In the genomic region with DNA sequence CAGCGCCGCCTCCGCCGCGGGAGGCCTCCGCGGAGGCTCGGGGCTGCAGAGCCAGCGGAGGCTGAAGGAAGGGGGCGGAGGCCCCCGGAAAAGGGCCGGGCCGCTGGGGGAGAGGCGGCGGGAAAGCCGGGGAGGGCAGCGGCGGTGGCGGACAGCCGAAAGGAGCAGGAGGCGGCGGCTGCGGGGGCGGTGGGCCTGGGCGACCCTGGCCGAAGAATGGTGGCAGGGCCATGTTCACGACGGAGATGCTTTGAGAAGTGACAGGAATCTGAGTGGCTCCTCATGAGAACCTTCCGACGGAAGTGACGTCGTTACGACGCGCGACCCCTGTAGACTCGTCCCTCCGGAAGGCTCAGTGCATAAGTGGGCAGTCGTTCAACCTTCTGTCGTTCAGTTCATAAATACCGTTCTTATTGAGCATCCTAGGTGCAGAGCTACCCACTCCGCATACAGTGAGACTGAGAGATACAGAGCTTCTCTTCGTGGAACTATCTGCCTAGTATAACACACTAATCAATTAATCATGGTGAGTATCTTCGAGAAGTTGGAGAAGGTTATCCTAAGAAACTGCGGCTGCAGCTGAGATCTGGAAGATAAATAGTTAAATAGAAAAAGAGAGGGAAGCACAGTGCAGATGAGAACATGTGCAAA, we compare ENCODE assay signal across 1 cellular context.
TF ChIP-seq lines count a peak whose summit lies in the region.

A gene with protein sequence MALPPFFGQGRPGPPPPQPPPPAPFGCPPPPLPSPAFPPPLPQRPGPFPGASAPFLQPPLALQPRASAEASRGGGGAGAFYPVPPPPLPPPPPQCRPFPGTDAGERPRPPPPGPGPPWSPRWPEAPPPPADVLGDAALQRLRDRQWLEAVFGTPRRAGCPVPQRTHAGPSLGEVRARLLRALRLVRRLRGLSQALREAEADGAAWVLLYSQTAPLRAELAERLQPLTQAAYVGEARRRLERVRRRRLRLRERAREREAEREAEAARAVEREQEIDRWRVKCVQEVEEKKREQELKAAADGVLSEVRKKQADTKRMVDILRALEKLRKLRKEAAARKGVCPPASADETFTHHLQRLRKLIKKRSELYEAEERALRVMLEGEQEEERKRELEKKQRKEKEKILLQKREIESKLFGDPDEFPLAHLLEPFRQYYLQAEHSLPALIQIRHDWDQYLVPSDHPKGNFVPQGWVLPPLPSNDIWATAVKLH (minus strand): TSS at position 259 of the 651 bp plus-strand sequence. CDS start 27 bp downstream, at position 232.

TF ChIP-seq in HEK293, 187 proteins besides CTCF, POLR2A, EP300 and RAD21 (continued from another document and continues in another):
- TF ChIP-seq ZNF274 (IDR thresholded peaks at IDR 0.05; ENCODE audit: low read length), result no peak
- no peak for TF ChIP-seq ZNF274 (tag by site-specific recombination; IDR thresholded peaks at IDR 0.05; ENCODE audit: borderline replicate concordance)
- peak; percentile 78 for TF ChIP-seq KLF9 (tag by site-specific recombination; IDR thresholded peaks at IDR 0.05; ENCODE audit: low read depth)
- no peak for TF ChIP-seq ZNF112 (tag by site-specific recombination; IDR thresholded peaks at IDR 0.05)
- no peak for TF ChIP-seq ZNF311 (tag by site-specific recombination; IDR thresholded peaks at IDR 0.05; ENCODE audit: borderline replicate concordance)
- no peak for TF ChIP-seq ZNF580 (tag by site-specific recombination; IDR thresholded peaks at IDR 0.05)
- peak; percentile 57; the same call in 1 of the 2 replicates for TF ChIP-seq SP7 (tag by site-specific recombination; IDR thresholded peaks at IDR 0.05)
- TF ChIP-seq, protein P1, sequence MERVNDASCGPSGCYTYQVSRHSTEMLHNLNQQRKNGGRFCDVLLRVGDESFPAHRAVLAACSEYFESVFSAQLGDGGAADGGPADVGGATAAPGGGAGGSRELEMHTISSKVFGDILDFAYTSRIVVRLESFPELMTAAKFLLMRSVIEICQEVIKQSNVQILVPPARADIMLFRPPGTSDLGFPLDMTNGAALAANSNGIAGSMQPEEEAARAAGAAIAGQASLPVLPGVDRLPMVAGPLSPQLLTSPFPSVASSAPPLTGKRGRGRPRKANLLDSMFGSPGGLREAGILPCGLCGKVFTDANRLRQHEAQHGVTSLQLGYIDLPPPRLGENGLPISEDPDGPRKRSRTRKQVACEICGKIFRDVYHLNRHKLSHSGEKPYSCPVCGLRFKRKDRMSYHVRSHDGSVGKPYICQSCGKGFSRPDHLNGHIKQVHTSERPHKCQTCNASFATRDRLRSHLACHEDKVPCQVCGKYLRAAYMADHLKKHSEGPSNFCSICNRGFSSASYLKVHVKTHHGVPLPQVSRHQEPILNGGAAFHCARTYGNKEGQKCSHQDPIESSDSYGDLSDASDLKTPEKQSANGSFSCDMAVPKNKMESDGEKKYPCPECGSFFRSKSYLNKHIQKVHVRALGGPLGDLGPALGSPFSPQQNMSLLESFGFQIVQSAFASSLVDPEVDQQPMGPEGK (tag by site-specific recombination; IDR thresholded peaks at IDR 0.05), result peak; percentile 54; the same call in 1 of the 2 replicates
- TF ChIP-seq TSHZ1 (tag by site-specific recombination; IDR thresholded peaks at IDR 0.05; ENCODE audit: borderline replicate concordance), result 0 out of 2 replicates have a peak, but pooled peaks have one; percentile 16
- no peak for TF ChIP-seq SALL2 (tag by site-specific recombination; IDR thresholded peaks at IDR 0.05; ENCODE audit: borderline replicate concordance)
- no peak; the same call in 1 of the 2 replicates for TF ChIP-seq ZNF623 (tag by site-specific recombination; IDR thresholded peaks at IDR 0.05)
- peak; percentile 54 for TF ChIP-seq KLF17 (tag by site-specific recombination; IDR thresholded peaks at IDR 0.05)
- no peak for TF ChIP-seq ZNF571 (tag by site-specific recombination; IDR thresholded peaks at IDR 0.05)
- no peak for TF ChIP-seq ZNF670 (tag by site-specific recombination; IDR thresholded peaks at IDR 0.05; ENCODE audit: low read depth)
- TF ChIP-seq, protein P2, sequence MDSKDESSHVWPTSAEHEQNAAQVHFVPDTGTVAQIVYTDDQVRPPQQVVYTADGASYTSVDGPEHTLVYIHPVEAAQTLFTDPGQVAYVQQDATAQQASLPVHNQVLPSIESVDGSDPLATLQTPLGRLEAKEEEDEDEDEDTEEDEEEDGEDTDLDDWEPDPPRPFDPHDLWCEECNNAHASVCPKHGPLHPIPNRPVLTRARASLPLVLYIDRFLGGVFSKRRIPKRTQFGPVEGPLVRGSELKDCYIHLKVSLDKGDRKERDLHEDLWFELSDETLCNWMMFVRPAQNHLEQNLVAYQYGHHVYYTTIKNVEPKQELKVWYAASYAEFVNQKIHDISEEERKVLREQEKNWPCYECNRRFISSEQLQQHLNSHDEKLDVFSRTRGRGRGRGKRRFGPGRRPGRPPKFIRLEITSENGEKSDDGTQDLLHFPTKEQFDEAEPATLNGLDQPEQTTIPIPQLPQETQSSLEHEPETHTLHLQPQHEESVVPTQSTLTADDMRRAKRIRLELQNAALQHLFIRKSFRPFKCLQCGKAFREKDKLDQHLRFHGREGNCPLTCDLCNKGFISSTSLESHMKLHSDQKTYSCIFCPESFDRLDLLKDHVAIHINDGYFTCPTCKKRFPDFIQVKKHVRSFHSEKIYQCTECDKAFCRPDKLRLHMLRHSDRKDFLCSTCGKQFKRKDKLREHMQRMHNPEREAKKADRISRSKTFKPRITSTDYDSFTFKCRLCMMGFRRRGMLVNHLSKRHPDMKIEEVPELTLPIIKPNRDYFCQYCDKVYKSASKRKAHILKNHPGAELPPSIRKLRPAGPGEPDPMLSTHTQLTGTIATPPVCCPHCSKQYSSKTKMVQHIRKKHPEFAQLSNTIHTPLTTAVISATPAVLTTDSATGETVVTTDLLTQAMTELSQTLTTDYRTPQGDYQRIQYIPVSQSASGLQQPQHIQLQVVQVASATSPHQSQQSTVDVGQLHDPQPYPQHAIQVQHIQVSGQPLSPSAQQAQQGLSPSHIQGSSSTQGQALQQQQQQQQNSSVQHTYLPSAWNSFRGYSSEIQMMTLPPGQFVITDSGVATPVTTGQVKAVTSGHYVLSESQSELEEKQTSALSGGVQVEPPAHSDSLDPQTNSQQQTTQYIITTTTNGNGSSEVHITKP (tag by site-specific recombination; IDR thresholded peaks at IDR 0.05), result no peak
- TF ChIP-seq TCF7L2 (IDR thresholded peaks at IDR 0.05; ENCODE audit: borderline replicate concordance, low read depth, low read length), result no peak
- TF ChIP-seq, protein P3, sequence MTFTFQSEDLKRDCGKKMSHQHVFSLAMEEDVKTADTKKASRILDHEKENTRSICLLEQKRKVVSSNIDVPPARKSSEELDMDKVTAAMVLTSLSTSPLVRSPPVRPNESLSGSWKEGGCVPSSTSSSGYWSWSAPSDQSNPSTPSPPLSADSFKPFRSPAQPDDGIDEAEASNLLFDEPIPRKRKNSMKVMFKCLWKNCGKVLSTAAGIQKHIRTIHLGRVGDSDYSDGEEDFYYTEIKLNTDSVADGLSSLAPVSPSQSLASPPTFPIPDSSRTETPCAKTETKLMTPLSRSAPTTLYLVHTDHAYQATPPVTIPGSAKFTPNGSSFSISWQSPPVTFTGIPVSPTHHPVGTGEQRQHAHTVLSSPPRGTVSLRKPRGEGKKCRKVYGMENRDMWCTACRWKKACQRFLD (tag by site-specific recombination; IDR thresholded peaks at IDR 0.05), result no peak
- no peak for TF ChIP-seq ZFP37 (tag by site-specific recombination; IDR thresholded peaks at IDR 0.05)
- peak; percentile 76 for TF ChIP-seq SP2 (tag by site-specific recombination; IDR thresholded peaks at IDR 0.05)
- peak; percentile 41; the same call in 1 of the 2 replicates for TF ChIP-seq ZNF501 (tag by site-specific recombination; IDR thresholded peaks at IDR 0.05)
- TF ChIP-seq ZFHX2 (tag by site-specific recombination; conservative IDR thresholded peaks at IDR 0.05), result peak; percentile 84
- TF ChIP-seq ZNF76 (tag by site-specific recombination; IDR thresholded peaks at IDR 0.05; ENCODE audit: borderline replicate concordance, low read depth), result peak; percentile 46; the same call in 1 of the 2 replicates
- no peak for TF ChIP-seq ZNF175 (tag by site-specific recombination; IDR thresholded peaks at IDR 0.05)
- TF ChIP-seq, protein P4, sequence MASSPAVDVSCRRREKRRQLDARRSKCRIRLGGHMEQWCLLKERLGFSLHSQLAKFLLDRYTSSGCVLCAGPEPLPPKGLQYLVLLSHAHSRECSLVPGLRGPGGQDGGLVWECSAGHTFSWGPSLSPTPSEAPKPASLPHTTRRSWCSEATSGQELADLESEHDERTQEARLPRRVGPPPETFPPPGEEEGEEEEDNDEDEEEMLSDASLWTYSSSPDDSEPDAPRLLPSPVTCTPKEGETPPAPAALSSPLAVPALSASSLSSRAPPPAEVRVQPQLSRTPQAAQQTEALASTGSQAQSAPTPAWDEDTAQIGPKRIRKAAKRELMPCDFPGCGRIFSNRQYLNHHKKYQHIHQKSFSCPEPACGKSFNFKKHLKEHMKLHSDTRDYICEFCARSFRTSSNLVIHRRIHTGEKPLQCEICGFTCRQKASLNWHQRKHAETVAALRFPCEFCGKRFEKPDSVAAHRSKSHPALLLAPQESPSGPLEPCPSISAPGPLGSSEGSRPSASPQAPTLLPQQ (tag by site-specific recombination; IDR thresholded peaks at IDR 0.05), result peak; percentile 60
- TF ChIP-seq EGR2 (tag by site-specific recombination; IDR thresholded peaks at IDR 0.05; ENCODE audit: low read depth), result peak; percentile 65
- no peak for TF ChIP-seq ZNF26 (tag by site-specific recombination; IDR thresholded peaks at IDR 0.05)
- TF ChIP-seq, protein P5, sequence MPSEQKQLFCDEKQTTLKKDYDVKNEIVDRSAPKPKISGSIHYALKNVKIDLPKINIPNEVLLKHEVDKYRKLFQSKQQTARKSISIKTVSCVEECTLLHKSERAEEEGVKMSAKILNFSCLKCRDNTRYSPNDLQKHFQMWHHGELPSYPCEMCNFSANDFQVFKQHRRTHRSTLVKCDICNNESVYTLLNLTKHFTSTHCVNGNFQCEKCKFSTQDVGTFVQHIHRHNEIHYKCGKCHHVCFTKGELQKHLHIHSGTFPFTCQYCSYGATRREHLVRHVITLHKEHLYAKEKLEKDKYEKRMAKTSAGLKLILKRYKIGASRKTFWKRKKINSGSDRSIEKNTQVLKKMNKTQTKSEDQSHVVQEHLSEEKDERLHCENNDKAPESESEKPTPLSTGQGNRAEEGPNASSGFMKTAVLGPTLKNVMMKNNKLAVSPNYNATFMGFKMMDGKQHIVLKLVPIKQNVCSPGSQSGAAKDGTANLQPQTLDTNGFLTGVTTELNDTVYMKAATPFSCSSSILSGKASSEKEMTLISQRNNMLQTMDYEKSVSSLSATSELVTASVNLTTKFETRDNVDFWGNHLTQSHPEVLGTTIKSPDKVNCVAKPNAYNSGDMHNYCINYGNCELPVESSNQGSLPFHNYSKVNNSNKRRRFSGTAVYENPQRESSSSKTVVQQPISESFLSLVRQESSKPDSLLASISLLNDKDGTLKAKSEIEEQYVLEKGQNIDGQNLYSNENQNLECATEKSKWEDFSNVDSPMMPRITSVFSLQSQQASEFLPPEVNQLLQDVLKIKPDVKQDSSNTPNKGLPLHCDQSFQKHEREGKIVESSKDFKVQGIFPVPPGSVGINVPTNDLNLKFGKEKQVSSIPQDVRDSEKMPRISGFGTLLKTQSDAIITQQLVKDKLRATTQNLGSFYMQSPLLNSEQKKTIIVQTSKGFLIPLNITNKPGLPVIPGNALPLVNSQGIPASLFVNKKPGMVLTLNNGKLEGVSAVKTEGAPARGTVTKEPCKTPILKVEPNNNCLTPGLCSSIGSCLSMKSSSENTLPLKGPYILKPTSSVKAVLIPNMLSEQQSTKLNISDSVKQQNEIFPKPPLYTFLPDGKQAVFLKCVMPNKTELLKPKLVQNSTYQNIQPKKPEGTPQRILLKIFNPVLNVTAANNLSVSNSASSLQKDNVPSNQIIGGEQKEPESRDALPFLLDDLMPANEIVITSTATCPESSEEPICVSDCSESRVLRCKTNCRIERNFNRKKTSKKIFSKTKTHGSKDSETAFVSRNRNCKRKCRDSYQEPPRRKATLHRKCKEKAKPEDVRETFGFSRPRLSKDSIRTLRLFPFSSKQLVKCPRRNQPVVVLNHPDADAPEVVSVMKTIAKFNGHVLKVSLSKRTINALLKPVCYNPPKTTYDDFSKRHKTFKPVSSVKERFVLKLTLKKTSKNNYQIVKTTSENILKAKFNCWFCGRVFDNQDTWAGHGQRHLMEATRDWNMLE (tag by site-specific recombination; conservative IDR thresholded peaks at IDR 0.05; ENCODE audit: low read depth), result peak; percentile 79
